Comparison of ENCODE assay signal across 8 cellular contexts in genomic region chr20:58889334-58890072, GRCh38. TPM values are rescaled to one million over a fixed set of nuclear protein-coding genes. Genes with fewer than 3 reads are reported as not detected.
A peak's percentile ranks its signal among the peaks of the same experiment; 100 is the strongest.
DNase-seq lines count a peak whose midpoint lies in the region; ATAC-seq and TF ChIP-seq lines count a peak whose summit lies in the region.

No MANE protein-coding gene starts in this region.

- TF ChIP-seq POLR2A in esophagus muscularis mucosa (IDR thresholded peaks at IDR 0.05; ENCODE audit: low read depth): no peak

- no peak for TF ChIP-seq EP300 in esophagus muscularis mucosa (IDR thresholded peaks at IDR 0.05)

- no peak overlapping the region for H2AK5ac ChIP-seq in trophoblast cell (ENCODE audit: low read length)

- peak overlapping the region; percentile 51 for H2BK5ac ChIP-seq in trophoblast cell (ENCODE audit: low read depth, low read length, poor library complexity)

- H3K4me1 ChIP-seq in GM23248 (ENCODE audit: insufficient read depth) (peaks cover 14% of the 10 kb centered on the region), esophagus muscularis mucosa (peaks cover 17 to 34% (median 29%) of the 10 kb centered on the region in 4 donors), trophoblast cell (ENCODE audit: control insufficient read depth in 1 of 2, insufficient read depth in 2 of 2, low read length in 2 of 2) (peaks cover 3 to 4% of the 10 kb centered on the region in 2 experiments)

- peak overlapping the region; percentile 25 for H3K4ac ChIP-seq in trophoblast cell (ENCODE audit: low read depth, low read length)

- H3K9me3 ChIP-seq in GM23248 (ENCODE audit: low read depth) (no peaks in the 10 kb centered on the region), esophagus muscularis mucosa (no peaks in the 10 kb centered on the region), trophoblast cell (ENCODE audit: insufficient read depth, low read depth, low read length) (no peaks in the 10 kb centered on the region)

- H3K9ac ChIP-seq in GM23248 (peak overlapping the region; percentile 79), trophoblast cell (ENCODE audit: low read length) (peak overlapping the region; percentile 81)

- H3K4me2 ChIP-seq in GM23248 (ENCODE audit: unreplicated experiment) (peak overlapping the region; percentile 32), trophoblast cell (ENCODE audit: low read length) (peak overlapping the region; percentile 72)

- H2AFZ ChIP-seq in GM23248 (0 out of 2 replicates have a peak overlapping the region, but pooled peaks have one; percentile 38), trophoblast cell (ENCODE audit: insufficient read depth, low read length, poor library complexity) (no peak overlapping the region)

- peaks cover 27% of the 10 kb centered on the region for H3K79me1 ChIP-seq in trophoblast cell (ENCODE audit: low read length)

- DNase-seq in GM23248 (peak; percentile 56), SW480 (ENCODE audit: low spot score) (peak; percentile 32), esophagus muscularis mucosa (ENCODE audit: extremely low spot score) (no peak), trophoblast cell (peak in 1 of 2 donors; percentile 64), KBM-7 (no peak), HK-2 (ENCODE audit: unreplicated experiment) (no peak), AG20443 (ENCODE audit: low spot score) (no peak)

- peak overlapping the region; percentile 64 for H4K8ac ChIP-seq in trophoblast cell (ENCODE audit: low read depth, low read length)

- no peak for ATAC-seq in GM21786 (IDR thresholded peaks at IDR 0.05; ENCODE audit: unreplicated experiment)

- H3K23ac ChIP-seq in trophoblast cell (ENCODE audit: low read length): no peak overlapping the region

- H3K79me2 ChIP-seq in GM23248 (ENCODE audit: insufficient read depth) (peaks cover 24% of the 10 kb centered on the region), trophoblast cell (ENCODE audit: control insufficient read depth, insufficient read depth, low read length, poor library complexity) (peaks cover 20% of the 10 kb centered on the region)

- H4K12ac ChIP-seq in trophoblast cell (ENCODE audit: low read depth, low read length): no peak overlapping the region

- no peak for TF ChIP-seq CTCF in esophagus muscularis mucosa (IDR thresholded peaks at IDR 0.05)

- H3K36me3 ChIP-seq in GM23248 (ENCODE audit: low read depth) (no peaks in the 10 kb centered on the region), esophagus muscularis mucosa (no peaks in the 10 kb centered on the region), trophoblast cell (ENCODE audit: control insufficient read depth in 1 of 2, insufficient read depth in 2 of 2, low read length in 2 of 2) (no peaks in the 10 kb centered on the region)

- intact Hi-C loops in esophagus muscularis mucosa (cut with DNase I): loop anchor here (5.0 kb wide), 3 partner anchors 93 to 153 kb away; partner anchors contain the start of genes ATP5F1E, NELFCD and PRELID3B

- peak overlapping the region; percentile 80 for H4K91ac ChIP-seq in trophoblast cell (ENCODE audit: low read depth, low read length)

- H4K20me1 ChIP-seq in GM23248 (ENCODE audit: insufficient read depth): peaks cover 7% of the 10 kb centered on the region; the same call in 1 of the 2 replicates

- H3K14ac ChIP-seq in trophoblast cell (ENCODE audit: low read length): peak overlapping the region; percentile 33

- no peaks in the 10 kb centered on the region for H3K9me2 ChIP-seq in GM23248 (ENCODE audit: insufficient read depth)

- H3K27me3 ChIP-seq in GM23248 (replicated peaks; ENCODE audit: insufficient read depth) (no peaks in the 10 kb centered on the region), esophagus muscularis mucosa (no peaks in the 10 kb centered on the region), trophoblast cell (ENCODE audit: insufficient read depth, low read length) (no peaks in the 10 kb centered on the region)

- peak overlapping the region; percentile 83 for H3K4me3 ChIP-seq in GM23248
- peak overlapping the region; percentile 88 to 95 (median 93) for H3K4me3 ChIP-seq in esophagus muscularis mucosa
- H3K4me3 ChIP-seq in trophoblast cell (ENCODE audit: low read depth, low read length): peak overlapping the region; percentile 74

- 34 to 70% methylated on average over 59 to 78 of the region's 79 CpGs for WGBS in GM23248 (ENCODE audit: low coverage in 1 of 2, low lambda C conversion rate in 2 of 2, missing lambda C conversion rate in 2 of 2), 2 experiments
- 75% methylated on average over 60 of the region's 79 CpGs for WGBS in esophagus muscularis mucosa
- WGBS in trophoblast cell (ENCODE audit: extremely low coverage, insufficient coverage, insufficient read length): no CpG with 5 or more reads among the region's 79 CpGs

- peaks cover 11% of the 10 kb centered on the region; the same call in 1 of the 2 replicates for H3F3A ChIP-seq in GM23248 (ENCODE audit: insufficient read depth)

- peak overlapping the region; percentile 39 for H3K18ac ChIP-seq in trophoblast cell (ENCODE audit: low read length)

- no peak overlapping the region for H2BK12ac ChIP-seq in trophoblast cell (ENCODE audit: low read length)

- peak overlapping the region; percentile 48 for H3K27ac ChIP-seq in GM23248
- peak overlapping the region; percentile 99 to 100 (median 99) for H3K27ac ChIP-seq in esophagus muscularis mucosa (replicated peaks in 1 of 4)
- H3K27ac ChIP-seq in trophoblast cell (ENCODE audit: low read depth, low read length): peak overlapping the region; percentile 48

- in situ Hi-C loops in GM23248 (cut with MboI) (no loop called here), KBM-7 (cut with MboI; ENCODE audit: low pct_unique_long_range_greater_than_20kb, low sequenced_read_pairs) (no loop called here)

- H2BK120ac ChIP-seq in trophoblast cell (ENCODE audit: insufficient read depth, low read length, poor library complexity): no peak overlapping the region

RNA-seq across cellular contexts. Expression of gene GNAS, which starts 37.0 kb away (rescaled TPM):
- total RNA-seq in GM23248 (2014; rRNA removed; shearing (Covaris generic)): 804 and 904 TPM in 2 replicates
- polyA plus RNA-seq in GM23248 (2016; fragmentation: Nextera tagmentation; extraction: Ambion mirVana): 421 and 424 TPM in 2 replicates
- total RNA-seq in esophagus muscularis mucosa: 100 to 1,000 TPM; 679 to 875 (median 782) TPM
- polyA plus RNA-seq in trophoblast cell (2013): 1,560 and 1,575 TPM in 2 replicates

RNA-seq across cellular contexts. Expression of gene GNAS-AS1, which starts 38.8 kb away (rescaled TPM):
- 0.25 and 0.97 TPM in 2 replicates for total RNA-seq in GM23248 (2014; rRNA removed; shearing (Covaris generic))
- 0.77 and 1.0 TPM in 2 replicates for polyA plus RNA-seq in GM23248 (2016; fragmentation: Nextera tagmentation; extraction: Ambion mirVana)
- under 1 TPM in 3 of 4 donors, not detected in 1; 0.13 to 0.42 (median 0.23) TPM for total RNA-seq in esophagus muscularis mucosa
- 0.35 and 0.56 TPM in 2 replicates for polyA plus RNA-seq in trophoblast cell (2013)

Comparison
In these comparisons a context has a peak if more than half of its experiments do, and no peak if none do; other contexts are left out.
1. DNase-seq: peak in GM23248 (single experiment) and SW480 (single experiment); none in esophagus muscularis mucosa (single experiment), KBM-7 (single experiment), HK-2 (single experiment) and AG20443 (single experiment).
2. H3K27ac ChIP-seq: peak in every context shown above with its lines; median percentile 99 in esophagus muscularis mucosa; 48 in GM23248; 48 in trophoblast cell.
3. Peak in every context shown above with its lines, with median percentiles within 50 percentile points of each other: H3K4me3 ChIP-seq.